In the genomic region with DNA sequence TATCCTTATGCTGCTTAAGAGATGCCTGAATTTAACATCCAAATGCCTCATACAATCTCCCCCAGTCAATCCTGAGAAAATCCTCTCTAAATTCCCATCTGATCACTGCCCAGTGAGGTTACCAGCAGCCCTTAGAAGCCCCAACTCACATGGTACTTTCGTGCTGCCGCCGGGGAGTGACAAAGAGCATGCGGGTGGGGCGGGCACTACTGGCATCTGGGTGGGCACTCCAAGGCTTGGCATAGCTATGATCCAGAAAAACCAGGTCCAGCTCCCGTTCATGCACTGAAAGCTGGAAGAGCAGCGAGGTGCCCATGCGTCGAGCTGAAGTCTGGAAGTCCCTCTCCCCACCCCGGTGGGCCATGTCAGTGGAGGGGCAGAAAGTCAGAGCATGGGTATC, we compare ENCODE assay signal across 9 cellular contexts. TPM values are rescaled to one million over a fixed set of nuclear protein-coding genes. Genes with fewer than 3 reads are reported as not detected.
A peak's percentile ranks its signal among the peaks of the same experiment; 100 is the strongest.
DNase-seq lines count a peak whose midpoint lies in the region; ATAC-seq, FAIRE-seq and TF ChIP-seq lines count a peak whose summit lies in the region.
"Had no signal": no experiment of that assay in that cellular context is flagged by ENCODE, and none has a peak within 500 bp of the region (broad histone marks: within the 10 kb centered on the region; RNA-seq: fewer than 3 reads in every experiment).

No MANE protein-coding gene starts in this region.

- in situ Hi-C loops in HepG2 (cut with HindIII; ENCODE audit: extremely low pct_ligation_motif_present, low pct_unique_long_range_greater_than_20kb) = no loop called here

- peak overlapping the region; percentile 99 for H3K27ac Mint-ChIP-seq in activated T-cell treated with anti-CD3 and anti-CD28 coated beads, Interleukin-2, amount 50 U/mL, for 24 hours

- TF ChIP-seq EP300 in HepG2 (IDR thresholded peaks at IDR 0.05; ENCODE audit: low read depth in 2 of 2, low read length in 2 of 2) = no peak
- no peak for TF ChIP-seq EP300 in HepG2 (CRISPR knock-in tag; IDR thresholded peaks at IDR 0.05; ENCODE audit: borderline replicate concordance)
- TF ChIP-seq EP300 in tibial nerve (IDR thresholded peaks at IDR 0.05) = no peak

- no peak for ATAC-seq in HepG2
- ATAC-seq in HG03108 (IDR thresholded peaks at IDR 0.05; ENCODE audit: unreplicated experiment) = no peak

- no peaks in the 10 kb centered on the region for H4K20me1 ChIP-seq in HepG2 (ENCODE audit: insufficient read depth, low read length)

- H3K27me3 Mint-ChIP-seq in activated T-cell treated with anti-CD3 and anti-CD28 coated beads, Interleukin-2, amount 50 U/mL, for 24 hours = no peaks in the 10 kb centered on the region

- H3K27ac ChIP-seq in ascending aorta = peak overlapping the region; percentile 95 to 99
- peak overlapping the region; percentile 71 for H3K27ac ChIP-seq in HepG2 (ENCODE audit: extremely low read length, insufficient read depth, low read length)
- peak overlapping the region in 3 of 4 donors; percentile 93 to 96 (median 95) for H3K27ac ChIP-seq in tibial nerve

- H3K4me1 ChIP-seq in ascending aorta (peaks cover 4 to 30% of the 10 kb centered on the region in 2 donors), HepG2 (ENCODE audit: insufficient read depth, low read length) (peaks cover 48% of the 10 kb centered on the region), tibial nerve (peaks cover 0 to 60% (median 20%) of the 10 kb centered on the region in 4 donors)

- H3K4me3 ChIP-seq in ascending aorta (peak overlapping the region; percentile 85 to 89), HepG2 (replicated peaks in 1 of 3; ENCODE audit: insufficient read depth in 1 of 3, low read depth in 2 of 3, low read length in 3 of 3) (peak overlapping the region; percentile 83 to 93 (median 85)), tibial nerve (peak overlapping the region; percentile 66 to 93 (median 78))

- peak overlapping the region; percentile 74 for H3K9ac ChIP-seq in HepG2 (ENCODE audit: insufficient read depth, low read depth, low read length)

- peak overlapping the region; percentile 100 for H3K4me2 ChIP-seq in HepG2 (ENCODE audit: low read depth, low read length)

- no peak overlapping the region for H2AFZ ChIP-seq in HepG2 (ENCODE audit: low read length)

- no peak for DNase-seq in activated T-cell treated with anti-CD3 and anti-CD28 coated beads, Interleukin-2, amount 50 U/mL, for 24 hours
- no peak for DNase-seq in activated T-cell treated with anti-CD3 and anti-CD28 coated beads, Interleukin-2, amount 50 U/mL, for 48 hours
- DNase-seq in ascending aorta (ENCODE audit: low spot score in 2 of 2) (peak in 1 of 2 donors; percentile 68), HepG2 (ENCODE audit: low spot score) (no peak), tibial nerve (ENCODE audit: low spot score in 2 of 2) (no peak), A172 (ENCODE audit: low spot score) (no peak), cortex of kidney (lab: John Stamatoyannopoulos, UW) (no peak)
- DNase-seq: activated CD4-positive, alpha-beta T cell treated with anti-CD3 and anti-CD28 coated beads, Interleukin-2, amount 50 U/mL, for 1 hour had no signal

- no peaks in the 10 kb centered on the region for H3K9me3 Mint-ChIP-seq in activated T-cell treated with anti-CD3 and anti-CD28 coated beads, Interleukin-2, amount 50 U/mL, for 24 hours

- peaks cover 53% of the 10 kb centered on the region for H3K4me1 Mint-ChIP-seq in activated T-cell treated with anti-CD3 and anti-CD28 coated beads, Interleukin-2, amount 50 U/mL, for 24 hours (ENCODE audit: low read depth)

- WGBS in HepG2 (ENCODE audit: low lambda C conversion rate) = 93% methylated on average over 10 of the region's 10 CpGs
- 32 to 33% methylated on average over 10 of the region's 10 CpGs for WGBS in tibial nerve, 2 donors

- TF ChIP-seq POLR2A in HepG2 (IDR thresholded peaks at IDR 0.05; ENCODE audit: insufficient read depth in 1 of 2, low read depth in 2 of 2, low read length in 2 of 2) = no peak
- no peak for TF ChIP-seq POLR2A in tibial nerve (IDR thresholded peaks at IDR 0.05)

- peak overlapping the region; percentile 95 for H3K4me3 Mint-ChIP-seq in activated T-cell treated with anti-CD3 and anti-CD28 coated beads, Interleukin-2, amount 50 U/mL, for 24 hours

- TF ChIP-seq CTCF in ascending aorta (IDR thresholded peaks at IDR 0.05) (no peak), HepG2 (CRISPR knock-in tag; IDR thresholded peaks at IDR 0.05) (no peak), tibial nerve (IDR thresholded peaks at IDR 0.05) (no peak)

- H3K79me2 ChIP-seq in HepG2 (ENCODE audit: insufficient read depth, low read length) = peaks cover 27% of the 10 kb centered on the region

- no peak for FAIRE-seq in HepG2 (lab: Jason Lieb, UNC)

- no peak for TF ChIP-seq RAD21 in HepG2 (CRISPR knock-in tag; IDR thresholded peaks at IDR 0.05)

- H3K36me3 Mint-ChIP-seq in activated T-cell treated with anti-CD3 and anti-CD28 coated beads, Interleukin-2, amount 50 U/mL, for 24 hours (ENCODE audit: low read depth) = peaks cover 56% of the 10 kb centered on the region

- no TSS peak for BruUV-seq in HepG2 (replicated peaks; lab: Mats Ljungman, UMichigan)

- intact Hi-C loops in ascending aorta (cut with DNase I) = loop anchor here (1.0 to 10.0 kb wide), 4 partner anchors 19 to 372 kb away; partner anchors contain the start of genes CIAO1 and TMEM127
- intact Hi-C loops in HepG2 (cut with micrococcal nuclease; ENCODE audit: unreplicated experiment) = loop anchor here (5.0 kb wide), 2 partner anchors 34 to 181 kb away; partner anchors contain the start of gene CNNM3

- CTCF ChIA-PET in HepG2 (lab: Yijun Ruan, JAX; ENCODE audit: low intra/inter-chr PET ratio, low total read pairs) = no interaction called here

- peaks cover 0 to 16% of the 10 kb centered on the region in 2 donors for H3K36me3 ChIP-seq in ascending aorta
- peaks cover 3 to 31% of the 10 kb centered on the region in 2 experiments for H3K36me3 ChIP-seq in HepG2 (replicated peaks in 1 of 2; ENCODE audit: control insufficient read depth in 1 of 2, insufficient read depth in 2 of 2, low read length in 2 of 2)
- peaks cover 0 to 34% (median 0%) of the 10 kb centered on the region in 3 donors for H3K36me3 ChIP-seq in tibial nerve

- POLR2A ChIA-PET in HepG2 (lab: Yijun Ruan, JAX) = interaction anchor here (1.0 to 1.9 kb wide), 7 partner anchors 20 to 124 kb away, joined by 3 to 7 read pairs (median 4); partner anchors contain the start of gene CNNM4

- H3K27me3 ChIP-seq in ascending aorta (no peaks in the 10 kb centered on the region), HepG2 (ENCODE audit: control insufficient read depth in 1 of 2, insufficient read depth in 2 of 2, low read length in 2 of 2) (no peaks in the 10 kb centered on the region; a peak in 1 of 5 replicates), tibial nerve (no peaks in the 10 kb centered on the region)

- H3K9me3 ChIP-seq in ascending aorta (peaks cover 0 to 4% of the 10 kb centered on the region in 2 donors), HepG2 (ENCODE audit: low read length) (no peaks in the 10 kb centered on the region), tibial nerve (no peaks in the 10 kb centered on the region)

RNA-seq across cellular contexts. Expression of gene KANSL3, which starts 1.3 kb away (rescaled TPM):
- total RNA-seq in ascending aorta (56.1 TPM), HepG2 (2016; rRNA removed; fragmentation: Illumina TruSeq; extraction: Trizol) (37.3 and 43.9 TPM in 2 replicates), tibial nerve (10 to 100 TPM; 55.7 to 87.0 (median 59.2) TPM)
- 7.8 and 8.3 TPM in 2 replicates for total RNA-seq in HepG2 (2016; cell fraction: cytosol; rRNA removed; fragmentation: Illumina TruSeq; extraction: Trizol; ENCODE audit: low read depth)
- total RNA-seq in HepG2 (2016; cell fraction: insoluble cytoplasmic fraction; rRNA removed; fragmentation: Illumina TruSeq; extraction: Trizol) = 35.6 and 36.6 TPM in 2 replicates
- 26.4 and 26.5 TPM in 2 replicates for total RNA-seq in HepG2 (2016; cell fraction: membrane; rRNA removed; fragmentation: Illumina TruSeq; extraction: Trizol)
- 40.0 and 44.1 TPM in 2 replicates for total RNA-seq in HepG2 (2016; cell fraction: nucleus; rRNA removed; fragmentation: Illumina TruSeq; extraction: Trizol)
- polyA plus RNA-seq in HepG2 (2011; rRNA removed) = 20.8 and 28.2 TPM in 2 replicates
- 17.0 and 17.8 TPM in 2 replicates for polyA plus RNA-seq in HepG2 (2011; cell fraction: cytosol; rRNA removed)
- polyA plus RNA-seq in HepG2 (2011; cell fraction: nucleus; rRNA removed) = 63.0 and 65.8 TPM in 2 replicates
- polyA plus RNA-seq in HepG2 (2012) = 28.9 and 35.1 TPM in 2 replicates
- 3.4 TPM in 2 replicates for polyA plus RNA-seq in HepG2 (2016; cell fraction: cytosol; fragmentation: Illumina TruSeq; extraction: Trizol; ENCODE audit: low read depth)
- 26.9 and 34.3 TPM in 2 replicates for polyA plus RNA-seq in HepG2 (2016; cell fraction: insoluble cytoplasmic fraction; fragmentation: Illumina TruSeq; extraction: Trizol; ENCODE audit: low read depth)
- 12.0 and 12.5 TPM in 2 replicates for polyA plus RNA-seq in HepG2 (2016; cell fraction: membrane; fragmentation: Illumina TruSeq; extraction: Trizol; ENCODE audit: low read depth)
- polyA plus RNA-seq in HepG2 (2016; cell fraction: nucleus; fragmentation: Illumina TruSeq; extraction: Trizol; ENCODE audit: insufficient read depth, low read depth) = 50.8 and 58.3 TPM in 2 replicates
- 85.2 and 180 TPM in 2 replicates for polyA minus RNA-seq in HepG2 (2011; rRNA and poly(A)+ RNA removed; ENCODE audit: low replicate concordance)
- 19.0 and 20.2 TPM in 2 replicates for polyA minus RNA-seq in HepG2 (2011; cell fraction: cytosol; rRNA and poly(A)+ RNA removed)
- 73.1 and 81.1 TPM in 2 replicates for polyA minus RNA-seq in HepG2 (2011; cell fraction: nucleus; rRNA and poly(A)+ RNA removed)
- total RNA-seq in A172 (2014; rRNA removed; shearing (Covaris generic)) = 32.7 and 36.7 TPM in 2 replicates

RNA-seq across cellular contexts. Expression of gene FER1L5, which starts 5.8 kb away (rescaled TPM):
- not detected for total RNA-seq in ascending aorta
- 0.02 TPM in 1 of 2 replicates, not detected in the other for total RNA-seq in HepG2 (2016; rRNA removed; fragmentation: Illumina TruSeq; extraction: Trizol)
- total RNA-seq in HepG2 (2016; cell fraction: cytosol; rRNA removed; fragmentation: Illumina TruSeq; extraction: Trizol; ENCODE audit: low read depth) = not detected in 2 replicates
- total RNA-seq in HepG2 (2016; cell fraction: insoluble cytoplasmic fraction; rRNA removed; fragmentation: Illumina TruSeq; extraction: Trizol) = 0.02 TPM in 1 of 2 replicates, not detected in the other
- total RNA-seq in HepG2 (2016; cell fraction: membrane; rRNA removed; fragmentation: Illumina TruSeq; extraction: Trizol) = 0.03 TPM in 1 of 2 replicates, not detected in the other
- total RNA-seq in HepG2 (2016; cell fraction: nucleus; rRNA removed; fragmentation: Illumina TruSeq; extraction: Trizol) = 0.12 and 0.16 TPM in 2 replicates
- polyA plus RNA-seq in HepG2 (2011; rRNA removed) = 0.08 and 0.22 TPM in 2 replicates
- 0.01 and 0.03 TPM in 2 replicates for polyA plus RNA-seq in HepG2 (2011; cell fraction: cytosol; rRNA removed)
- polyA plus RNA-seq in HepG2 (2011; cell fraction: nucleus; rRNA removed) = 1.2 and 1.4 TPM in 2 replicates
- polyA plus RNA-seq in HepG2 (2012) = 0.09 and 0.15 TPM in 2 replicates
- polyA plus RNA-seq in HepG2 (2016; cell fraction: cytosol; fragmentation: Illumina TruSeq; extraction: Trizol; ENCODE audit: low read depth) = not detected in 2 replicates
- not detected in 2 replicates for polyA plus RNA-seq in HepG2 (2016; cell fraction: insoluble cytoplasmic fraction; fragmentation: Illumina TruSeq; extraction: Trizol; ENCODE audit: low read depth)
- not detected in 2 replicates for polyA plus RNA-seq in HepG2 (2016; cell fraction: membrane; fragmentation: Illumina TruSeq; extraction: Trizol; ENCODE audit: low read depth)
- 0.12 and 0.25 TPM in 2 replicates for polyA plus RNA-seq in HepG2 (2016; cell fraction: nucleus; fragmentation: Illumina TruSeq; extraction: Trizol; ENCODE audit: insufficient read depth, low read depth)
- 0.07 and 0.16 TPM in 2 replicates for polyA minus RNA-seq in HepG2 (2011; rRNA and poly(A)+ RNA removed; ENCODE audit: low replicate concordance)
- not detected in 2 replicates for polyA minus RNA-seq in HepG2 (2011; cell fraction: cytosol; rRNA and poly(A)+ RNA removed)
- 0.25 and 0.26 TPM in 2 replicates for polyA minus RNA-seq in HepG2 (2011; cell fraction: nucleus; rRNA and poly(A)+ RNA removed)
- under 1 TPM in 2 of 4 donors, not detected in 2; 0.20 to 0.60 TPM for total RNA-seq in tibial nerve
- total RNA-seq in A172 (2014; rRNA removed; shearing (Covaris generic)) = 0.10 and 0.22 TPM in 2 replicates
